16 cellular contexts compared by ENCODE assay signal in genomic region chr3:186472466-186473008, GRCh38.
DNase-seq lines count a peak whose midpoint lies in the region; ATAC-seq and TF ChIP-seq lines count a peak whose summit lies in the region.
"Had no signal": no experiment of that assay in that cellular context is flagged by ENCODE, and none has a peak within 500 bp of the region (broad histone marks: within the 10 kb centered on the region; RNA-seq: fewer than 3 reads in every experiment).

No MANE protein-coding gene starts in this region.

- peak; percentile 25 for DNase-seq in AG10803 (ENCODE audit: low read depth)
- DNase-seq in GM23248: peak; percentile 39
- DNase-seq in RPMI7951 (ENCODE audit: low read depth): peak; percentile 21
- peak; percentile 43 for DNase-seq in fibroblast of mammary gland (ENCODE audit: low read depth)
- DNase-seq in NOMO-1 (lab: John Stamatoyannopoulos, UW; ENCODE audit: unreplicated experiment in 2 of 2): no peak
- no peak for DNase-seq in left ventricle myocardium superior
- DNase-seq in mucosa of gallbladder (ENCODE audit: low spot score): no peak
- no peak for DNase-seq in activated T-cell treated with anti-CD3 and anti-CD28 coated beads, Interleukin-2, amount 50 U/mL, for 24 hours
- DNase-seq: Caco-2, MV-4-11, NCI-H1417, NCI-H2029 treated with DMSO at 0.1 percent for 48 hours, NCI-H774, PC-9 had no signal

- no peaks in the 10 kb centered on the region for H3K27me3 Mint-ChIP-seq in activated T-cell treated with anti-CD3 and anti-CD28 coated beads, Interleukin-2, amount 50 U/mL, for 24 hours

- no peak overlapping the region for H3K9ac ChIP-seq in GM23248

- H3K79me2 ChIP-seq in GM23248 (ENCODE audit: insufficient read depth): no peaks in the 10 kb centered on the region

- no peaks in the 10 kb centered on the region for H3K36me3 Mint-ChIP-seq in activated T-cell treated with anti-CD3 and anti-CD28 coated beads, Interleukin-2, amount 50 U/mL, for 24 hours (ENCODE audit: low read depth)
- H3K36me3 Mint-ChIP-seq: CD14-positive monocyte had no signal

- no peak overlapping the region for H3K4me2 ChIP-seq in GM23248 (ENCODE audit: unreplicated experiment)
- H3K4me2 ChIP-seq: PC-9 had no signal

- no peaks in the 10 kb centered on the region for H3F3A ChIP-seq in GM23248 (ENCODE audit: insufficient read depth)

- 0 out of 2 replicates have a peak, but pooled peaks cover 4% of the 10 kb centered on the region for H3K4me1 ChIP-seq in GM23248 (ENCODE audit: insufficient read depth)
- H3K4me1 ChIP-seq: SJSA1 had no signal

- no peaks in the 10 kb centered on the region for H4K20me1 ChIP-seq in GM23248 (ENCODE audit: insufficient read depth)

- no peak for ATAC-seq in left ventricle myocardium superior

- in situ Hi-C loops in GM23248 (cut with MboI): no loop called here

- no peak overlapping the region for H2AFZ ChIP-seq in GM23248
- H2AFZ ChIP-seq: PC-9 had no signal

- H3K27ac Mint-ChIP-seq in activated T-cell treated with anti-CD3 and anti-CD28 coated beads, Interleukin-2, amount 50 U/mL, for 24 hours: no peak overlapping the region

- H3K4me3 ChIP-seq in AG10803 (ENCODE audit: low read length) (no peak overlapping the region), GM23248 (no peak overlapping the region), fibroblast of mammary gland (ENCODE audit: control insufficient read depth, low read depth, low read length) (no peak overlapping the region)
- H3K4me3 ChIP-seq: PC-9, SJSA1 had no signal

- TF ChIP-seq CTCF in AG10803 (conservative IDR thresholded peaks at IDR 0.05; ENCODE audit: low read length): no peak
- TF ChIP-seq CTCF in fibroblast of mammary gland (conservative IDR thresholded peaks at IDR 0.05; ENCODE audit: control insufficient read depth, insufficient read depth, low read depth, low read length): no peak

- 24 to 29% methylated on average over 8 of the region's 8 CpGs for WGBS in GM23248 (ENCODE audit: low coverage in 1 of 2, low lambda C conversion rate in 2 of 2, missing lambda C conversion rate in 2 of 2), 2 experiments

- H3K27me3 ChIP-seq in GM23248 (replicated peaks; ENCODE audit: insufficient read depth): peaks cover 47% of the 10 kb centered on the region
- H3K27me3 ChIP-seq: SJSA1 had no signal

- H3K9me2 ChIP-seq in GM23248 (ENCODE audit: insufficient read depth): no peaks in the 10 kb centered on the region

- H3K4me3 Mint-ChIP-seq in activated T-cell treated with anti-CD3 and anti-CD28 coated beads, Interleukin-2, amount 50 U/mL, for 24 hours: no peak overlapping the region
- H3K4me3 Mint-ChIP-seq: CD14-positive monocyte had no signal

- H3K27ac ChIP-seq in GM23248: no peak overlapping the region
- H3K27ac ChIP-seq: PC-9, SJSA1 had no signal

- H3K4me1 Mint-ChIP-seq in activated T-cell treated with anti-CD3 and anti-CD28 coated beads, Interleukin-2, amount 50 U/mL, for 24 hours (ENCODE audit: low read depth): peaks cover 5% of the 10 kb centered on the region
- H3K4me1 Mint-ChIP-seq: CD14-positive monocyte had no signal

- intact Hi-C loops in left ventricle myocardium superior (cut with micrococcal nuclease): no loop called here

- no peaks in the 10 kb centered on the region for H3K36me3 ChIP-seq in GM23248 (ENCODE audit: low read depth)
- H3K36me3 ChIP-seq: SJSA1 had no signal

- no peaks in the 10 kb centered on the region for H3K9me3 ChIP-seq in GM23248 (ENCODE audit: low read depth)
- H3K9me3 ChIP-seq: Caco-2, SJSA1 had no signal

- no peaks in the 10 kb centered on the region for H3K9me3 Mint-ChIP-seq in activated T-cell treated with anti-CD3 and anti-CD28 coated beads, Interleukin-2, amount 50 U/mL, for 24 hours
- H3K9me3 Mint-ChIP-seq: CD14-positive monocyte had no signal

Comparison
In these comparisons a context has a peak if more than half of its experiments do, and no peak if none do; other contexts are left out.
1. DNase-seq: peak in AG10803 (single experiment), GM23248 (single experiment), RPMI7951 (single experiment) and fibroblast of mammary gland (single experiment); none in NOMO-1 (0 of 2), left ventricle myocardium superior (single experiment), mucosa of gallbladder (single experiment) and activated T-cell treated with anti-CD3 and anti-CD28 coated beads, Interleukin-2, amount 50 U/mL, for 24 hours (single experiment).